1 cellular context compared by ENCODE assay signal in genomic region chr2:227486688-227487087, GRCh38.
A peak's percentile ranks its signal among the peaks of the same experiment; 100 is the strongest.
TF ChIP-seq lines count a peak whose summit lies in the region.

No MANE protein-coding gene starts in this region.

TF ChIP-seq in HepG2, 621 proteins besides CTCF, POLR2A, EP300 and RAD21:
- no peak for TF ChIP-seq ZGPAT (CRISPR knock-in tag; IDR thresholded peaks at IDR 0.05)
- TF ChIP-seq RBM22 (optimal IDR thresholded peaks at IDR 0.05; ENCODE audit: low read length): peak; percentile 53
- no peak for TF ChIP-seq YY1 (IDR thresholded peaks at IDR 0.05; ENCODE audit: insufficient read depth, insufficient replicate concordance, low read depth, low read length)
- TF ChIP-seq FOXK2 (IDR thresholded peaks at IDR 0.05): no peak
- no peak for TF ChIP-seq JUND (CRISPR knock-in tag; IDR thresholded peaks at IDR 0.05)
